Comparison of ENCODE assay signal across 1 cellular context in genomic region chr2:198863655-198864054, GRCh38.
TF ChIP-seq lines count a peak whose summit lies in the region.

No MANE protein-coding gene starts in this region.

TF ChIP-seq in IMR-90, 13 proteins besides CTCF, POLR2A, EP300 and RAD21:
- TF ChIP-seq RFX5 (IDR thresholded peaks at IDR 0.05; ENCODE audit: low read depth, low read length) = no peak
- no peak for TF ChIP-seq FOS (IDR thresholded peaks at IDR 0.05; ENCODE audit: low read depth, low read length)
- no peak for TF ChIP-seq MAFK (IDR thresholded peaks at IDR 0.05; ENCODE audit: low read depth, low read length)
- no peak for TF ChIP-seq RCOR1 (IDR thresholded peaks at IDR 0.05; ENCODE audit: insufficient replicate concordance, low read length)
- TF ChIP-seq CHD1 (IDR thresholded peaks at IDR 0.05; ENCODE audit: low read depth, low read length) = no peak
